8 cellular contexts compared by ENCODE assay signal in the genomic region with DNA sequence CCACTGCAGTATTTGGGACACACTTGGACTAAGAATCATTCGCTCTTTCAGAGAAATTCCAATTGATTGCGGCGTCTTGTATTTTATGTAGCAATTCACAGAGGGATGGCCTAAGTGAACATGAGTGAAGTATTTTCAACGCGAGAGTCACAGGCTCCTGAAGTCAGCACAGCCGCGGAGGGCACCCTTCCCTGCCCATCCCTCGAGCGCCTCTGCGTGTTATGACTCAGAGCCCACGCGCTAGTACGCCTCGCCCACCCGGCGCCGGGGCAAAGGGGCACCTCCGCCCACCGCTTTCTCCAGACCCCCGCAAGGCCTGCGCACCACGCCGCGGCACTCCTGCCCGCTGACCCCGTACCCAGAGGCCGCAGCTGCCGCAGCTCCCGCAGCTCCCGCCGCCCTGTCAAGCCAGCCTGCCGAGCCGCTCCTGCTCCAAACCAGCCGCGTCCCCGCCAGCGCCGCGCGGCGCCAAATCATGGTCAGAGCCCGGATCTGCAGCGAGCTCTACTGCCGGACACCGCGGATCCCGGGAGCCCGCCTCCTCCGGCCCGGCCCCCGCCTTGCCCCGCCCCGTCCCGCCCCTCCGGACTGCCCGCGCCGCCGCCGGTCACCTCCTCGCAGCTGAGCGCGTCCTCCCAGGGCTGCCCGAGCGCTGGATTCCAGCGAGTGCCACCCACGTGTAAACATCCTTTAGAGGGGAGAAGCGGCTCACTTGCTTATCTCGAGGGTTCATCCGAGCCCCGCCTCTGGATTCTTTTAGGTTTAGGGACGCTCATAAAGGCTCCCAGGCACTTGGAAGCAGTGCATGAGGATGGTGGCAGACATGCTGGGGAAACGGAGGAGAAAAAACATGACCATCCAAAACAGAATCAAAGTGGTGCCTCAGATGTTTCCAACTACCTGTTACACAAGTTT. TPM values are rescaled to one million over a fixed set of nuclear protein-coding genes. Genes with fewer than 3 reads are reported as not detected.
DNase-seq lines count a peak whose midpoint lies in the region; ATAC-seq, FAIRE-seq and TF ChIP-seq lines count a peak whose summit lies in the region.

TSS of gene GLRX2 (minus strand) at position 509 of the 915 bp plus-strand sequence. CDS start at position 477, 32 bp downstream.

- no peaks in the 10 kb centered on the region for H3K27me3 ChIP-seq in keratinocyte (ENCODE audit: control insufficient read depth, extremely low read depth, insufficient read depth, low read length)

- H3K79me2 ChIP-seq in keratinocyte (ENCODE audit: control insufficient read depth, insufficient read depth, low read length) = peaks cover 24% of the 10 kb centered on the region

- peak within 1 kb of the TSS; percentile 77 for H3K27ac ChIP-seq in keratinocyte (ENCODE audit: control insufficient read depth, insufficient read depth, low read length)

- FAIRE-seq in keratinocyte (lab: Jason Lieb, UNC) = peak; percentile 9

- no peaks in the 10 kb centered on the region for H3K9me3 ChIP-seq in keratinocyte (ENCODE audit: control insufficient read depth, low read depth, low read length)

- peak; percentile 60 for DNase-seq in AG09319 (ENCODE audit: extremely low read depth, low read depth)
- DNase-seq in NCI-H345 (lab: John Stamatoyannopoulos, UW) = peak; percentile 76
- DNase-seq in activated CD4-positive, CD25-positive, alpha-beta regulatory T cell (lab: John Stamatoyannopoulos, UW) = peak; percentile 29 to 39 (median 35)
- DNase-seq in central memory CD4-positive, alpha-beta T cell = peak; percentile 51
- no peak for DNase-seq in keratinocyte (ENCODE audit: low read depth, low spot score)
- DNase-seq in stimulated activated CD4-positive, alpha-beta T cell treated with anti-CD3 and anti-CD28 coated beads, Interleukin-12 subunit alpha, Interleukin-12 subunit beta, amount 100 ng/mL, for 4 hours = peak; percentile 51

- peak; percentile 81 for ATAC-seq in GM18873 (IDR thresholded peaks at IDR 0.05; ENCODE audit: low FRiP score, unreplicated experiment)
- ATAC-seq in HG03108 (IDR thresholded peaks at IDR 0.05; ENCODE audit: unreplicated experiment) = peak; percentile 89

- H2AFZ ChIP-seq in keratinocyte (ENCODE audit: control insufficient read depth, low read length) = peak within 1 kb of the TSS; percentile 94

- peaks cover 0 to 5% of the 10 kb centered on the region in 2 experiments for H3K36me3 ChIP-seq in keratinocyte (ENCODE audit: control insufficient read depth in 2 of 2, extremely low read depth in 1 of 2, insufficient read depth in 2 of 2, low read length in 2 of 2)

- no peaks in the 10 kb centered on the region for H3K9me1 ChIP-seq in keratinocyte (ENCODE audit: control insufficient read depth, extremely low read depth, insufficient read depth, low read length)

- peak within 1 kb of the TSS; percentile 89 for H3K4me2 ChIP-seq in keratinocyte (ENCODE audit: control insufficient read depth, extremely low read depth, insufficient read depth, low read depth, low read length)

- dilution Hi-C loops in keratinocyte (cut with MboI; ENCODE audit: extremely low pct_ligation_motif_present, low sequenced_read_pairs) = no loop called here

- H4K20me1 ChIP-seq in keratinocyte (ENCODE audit: control insufficient read depth, extremely low read depth, insufficient read depth, low read length) = no peaks in the 10 kb centered on the region

- TF ChIP-seq CTCF in AG09319 (IDR thresholded peaks at IDR 0.05; ENCODE audit: low read depth, low read length) (no peak; the same call in 1 of the 2 replicates), keratinocyte (optimal IDR thresholded peaks at IDR 0.05 in 1 of 3, IDR thresholded peaks at IDR 0.05 in 1 of 3, conservative IDR thresholded peaks at IDR 0.05 in 1 of 3; ENCODE audit: extremely low read depth in 1 of 3, insufficient read depth in 2 of 3, low read length in 3 of 3) (peak in 1 of 3 experiments; percentile 26)

- H3K4me1 ChIP-seq in keratinocyte (ENCODE audit: control insufficient read depth, extremely low read depth, insufficient read depth, low read length) = peaks cover 8% of the 10 kb centered on the region

- H3K4me3 ChIP-seq in keratinocyte (ENCODE audit: control insufficient read depth in 2 of 3, extremely low read depth in 1 of 3, insufficient read depth in 2 of 3, low read depth in 1 of 3, low read length in 3 of 3) = peak within 1 kb of the TSS; percentile 68 to 81 (median 80)

- H3K9ac ChIP-seq in keratinocyte (ENCODE audit: control insufficient read depth, extremely low read depth, insufficient read depth, low read length) = peak within 1 kb of the TSS; percentile 71

RNA-seq across cellular contexts. Expression of gene GLRX2, which starts in this region (rescaled TPM):
- 13.3 to 29.2 TPM (median 13.4 TPM) in 3 replicates for polyA plus RNA-seq in keratinocyte
- polyA plus RNA-seq in keratinocyte (2011; ENCODE audit: low read depth) = 6.7 TPM
- polyA plus RNA-seq in keratinocyte (2011; cell fraction: cytosol; rRNA removed) = 13.4 and 23.0 TPM in 2 replicates
- polyA plus RNA-seq in keratinocyte (2011; cell fraction: nucleus; rRNA removed) = 5.1 and 11.5 TPM in 2 replicates
- polyA plus RNA-seq in keratinocyte (2012; ENCODE audit: low replicate concordance) = 22.6 and 25.9 TPM in 2 replicates
- polyA minus RNA-seq in keratinocyte = 0.23 to 3.4 TPM (median 1.2 TPM) in 3 replicates
- polyA minus RNA-seq in keratinocyte (2011; cell fraction: cytosol; rRNA and poly(A)+ RNA removed) = 7.9 TPM
- 1.7 and 2.5 TPM in 2 replicates for polyA minus RNA-seq in keratinocyte (2011; cell fraction: nucleus; rRNA and poly(A)+ RNA removed)
